Comparison of ENCODE assay signal across 12 cellular contexts in the genomic region with DNA sequence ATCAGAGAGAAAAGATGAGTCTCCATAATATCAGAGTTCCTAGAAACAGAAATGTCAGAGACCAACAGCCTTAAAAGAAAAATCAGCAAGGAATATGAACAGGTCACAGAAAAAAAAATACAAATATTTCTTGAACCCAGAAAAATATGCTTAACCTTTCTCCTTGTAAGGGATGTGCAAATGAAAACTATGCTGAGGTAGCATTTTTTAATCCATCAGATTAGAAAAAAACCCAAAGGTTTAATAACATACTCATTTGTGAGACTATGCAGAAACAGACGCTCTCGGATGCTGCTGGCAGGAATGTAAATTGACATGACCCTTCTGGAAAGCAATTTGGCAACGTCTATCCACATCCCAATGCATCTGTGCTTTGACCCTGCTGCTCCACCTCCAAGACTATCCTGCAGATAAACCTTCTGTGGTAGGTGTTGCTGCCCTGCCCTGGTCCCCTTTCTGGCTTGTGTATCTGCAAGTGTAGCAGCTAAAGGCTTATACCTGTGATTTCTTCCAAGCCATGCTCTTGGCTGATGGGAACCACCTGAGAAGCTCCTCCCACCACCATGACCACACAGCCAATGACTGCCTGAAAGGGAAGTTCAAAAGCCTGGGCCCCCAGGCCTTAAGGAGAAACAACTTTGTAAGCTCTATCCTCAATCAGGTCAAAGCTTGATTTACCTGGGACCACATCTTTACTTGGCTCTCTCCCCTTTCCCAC. TPM values are rescaled to one million over a fixed set of nuclear protein-coding genes. Genes with fewer than 3 reads are reported as not detected.
DNase-seq lines count a peak whose midpoint lies in the region; ATAC-seq and TF ChIP-seq lines count a peak whose summit lies in the region.
"Had no signal": no experiment of that assay in that cellular context is flagged by ENCODE, and none has a peak within 500 bp of the region (broad histone marks: within the 10 kb centered on the region; RNA-seq: fewer than 3 reads in every experiment).

No MANE protein-coding gene starts in this region.

- peak; percentile 38 for DNase-seq in DMS53 (lab: John Stamatoyannopoulos, UW)
- DNase-seq in DMS53 treated with DMSO at 0.1 percent for 48 hours (lab: John Stamatoyannopoulos, UW; ENCODE audit: unreplicated experiment), result no peak
- DNase-seq in iPS DF 19.7 (ENCODE audit: low read depth, low spot score), result peak; percentile 25
- DNase-seq in thyroid gland, result peak; percentile 68 to 70
- no peak for DNase-seq in glomerular visceral epithelial cell (ENCODE audit: extremely low spot score)
- no peak for DNase-seq in activated CD8-positive, alpha-beta T cell treated with anti-CD3 and anti-CD28 coated beads for 36 hours
- DNase-seq: activated CD8-positive, alpha-beta memory T cell treated with anti-CD3 and anti-CD28 coated beads, Interleukin-2, amount 10 ng/mL, durations not matched to agents 7 days and 5 days; NCI-H1048; NK-92 treated with Interleukin-12 subunit alpha and Interleukin-12 subunit beta, amount 100 ng/mL, for 24 hours; stimulated activated CD4-positive, alpha-beta T cell treated with anti-CD3 and anti-CD28 coated beads, Interleukin-15, amount 100 ng/mL, for 24 hours had no signal

- H3K9me3 Mint-ChIP-seq in activated T-helper 17 cell treated with anti-CD3 and anti-CD28 coated beads, Interleukin-2, amount 50 U/mL, for 72 hours, result no peaks in the 10 kb centered on the region
- no peaks in the 10 kb centered on the region for H3K9me3 Mint-ChIP-seq in activated CD8-positive, alpha-beta T cell treated with anti-CD3 and anti-CD28 coated beads for 36 hours

- no peaks in the 10 kb centered on the region for H3K36me3 Mint-ChIP-seq in activated T-helper 17 cell treated with anti-CD3 and anti-CD28 coated beads, Interleukin-2, amount 50 U/mL, for 72 hours (ENCODE audit: low read depth)
- no peaks in the 10 kb centered on the region for H3K36me3 Mint-ChIP-seq in activated CD8-positive, alpha-beta T cell treated with anti-CD3 and anti-CD28 coated beads for 36 hours (ENCODE audit: low read depth)
- H3K36me3 Mint-ChIP-seq: activated CD8-positive, alpha-beta memory T cell treated with anti-CD3 and anti-CD28 coated beads, Interleukin-2, amount 10 ng/mL, durations not matched to agents 7 days and 5 days had no signal

- no peaks in the 10 kb centered on the region for H3K36me3 ChIP-seq in thyroid gland

- H3K4me3 ChIP-seq in thyroid gland (replicated peaks in 1 of 3), result no peak overlapping the region

- no peaks in the 10 kb centered on the region for H3K4me1 Mint-ChIP-seq in activated T-helper 17 cell treated with anti-CD3 and anti-CD28 coated beads, Interleukin-2, amount 50 U/mL, for 72 hours
- no peaks in the 10 kb centered on the region for H3K4me1 Mint-ChIP-seq in activated CD8-positive, alpha-beta T cell treated with anti-CD3 and anti-CD28 coated beads for 36 hours (ENCODE audit: low read depth)
- H3K4me1 Mint-ChIP-seq: activated CD8-positive, alpha-beta memory T cell treated with anti-CD3 and anti-CD28 coated beads, Interleukin-2, amount 10 ng/mL, durations not matched to agents 7 days and 5 days had no signal

- peak; percentile 16 for ATAC-seq in activated T-helper 17 cell treated with anti-CD3 and anti-CD28 coated beads, Interleukin-2, amount 50 U/mL, for 72 hours (replicated peaks)
- no peak for ATAC-seq in GM19035 (IDR thresholded peaks at IDR 0.05; ENCODE audit: unreplicated experiment)
- ATAC-seq in activated CD8-positive, alpha-beta T cell treated with anti-CD3 and anti-CD28 coated beads for 36 hours, result no peak
- ATAC-seq: activated CD8-positive, alpha-beta memory T cell treated with anti-CD3 and anti-CD28 coated beads, Interleukin-2, amount 10 ng/mL, durations not matched to agents 7 days and 5 days had no signal

- H3K27ac Mint-ChIP-seq in activated T-helper 17 cell treated with anti-CD3 and anti-CD28 coated beads, Interleukin-2, amount 50 U/mL, for 72 hours, result no peak overlapping the region
- H3K27ac Mint-ChIP-seq in activated CD8-positive, alpha-beta T cell treated with anti-CD3 and anti-CD28 coated beads for 36 hours, result no peak overlapping the region
- H3K27ac Mint-ChIP-seq: activated CD8-positive, alpha-beta memory T cell treated with anti-CD3 and anti-CD28 coated beads, Interleukin-2, amount 10 ng/mL, durations not matched to agents 7 days and 5 days had no signal

- intact Hi-C loops in thyroid gland (cut with DNase I), result no loop called here
- intact Hi-C loops in activated CD8-positive, alpha-beta T cell treated with anti-CD3 and anti-CD28 coated beads for 36 hours (cut with micrococcal nuclease), result no loop called here

- H3K4me3 Mint-ChIP-seq in activated T-helper 17 cell treated with anti-CD3 and anti-CD28 coated beads, Interleukin-2, amount 50 U/mL, for 72 hours, result no peak overlapping the region
- no peak overlapping the region for H3K4me3 Mint-ChIP-seq in activated CD8-positive, alpha-beta T cell treated with anti-CD3 and anti-CD28 coated beads for 36 hours
- H3K4me3 Mint-ChIP-seq: activated CD8-positive, alpha-beta memory T cell treated with anti-CD3 and anti-CD28 coated beads, Interleukin-2, amount 10 ng/mL, durations not matched to agents 7 days and 5 days had no signal

- TF ChIP-seq POLR2A in thyroid gland (IDR thresholded peaks at IDR 0.05), result peak in 1 of 2 donors; percentile 33

- 48 to 52% methylated on average over 3 of the region's 3 CpGs for WGBS in thyroid gland, 2 donors

- POLR2A ChIA-PET in activated CD8-positive, alpha-beta T cell treated with anti-CD3 and anti-CD28 coated beads for 36 hours (lab: Charles Lee), result interaction anchor here (0.6 to 0.8 kb wide), 2 partner anchors 133 to 400 kb away, joined by 3 read pairs; no protein-coding TSS in a partner anchor

- no peaks in the 10 kb centered on the region for H3K27me3 ChIP-seq in thyroid gland

- H3K9me3 ChIP-seq in thyroid gland, result no peaks in the 10 kb centered on the region

- H3K4me1 ChIP-seq in thyroid gland, result peaks cover 62 to 70% of the 10 kb centered on the region in 2 donors

- CTCF ChIA-PET in activated CD8-positive, alpha-beta T cell treated with anti-CD3 and anti-CD28 coated beads for 36 hours (lab: Charles Lee), result interaction anchor here (1.1 kb wide), 1 partner anchor 83 kb away, joined by 3 read pairs; no protein-coding TSS in a partner anchor

- H3K27ac ChIP-seq in thyroid gland, result peak overlapping the region; percentile 54 to 88 (median 69)

- H3K27me3 Mint-ChIP-seq in activated T-helper 17 cell treated with anti-CD3 and anti-CD28 coated beads, Interleukin-2, amount 50 U/mL, for 72 hours, result peaks cover 4% of the 10 kb centered on the region
- H3K27me3 Mint-ChIP-seq in activated CD8-positive, alpha-beta T cell treated with anti-CD3 and anti-CD28 coated beads for 36 hours, result peaks cover 2% of the 10 kb centered on the region

- peak in 1 of 6 experiments; percentile 7 for TF ChIP-seq CTCF in thyroid gland (IDR thresholded peaks at IDR 0.05)
- TF ChIP-seq CTCF in activated CD8-positive, alpha-beta T cell treated with anti-CD3 and anti-CD28 coated beads for 36 hours (IDR thresholded peaks at IDR 0.05), result no peak

RNA-seq across cellular contexts. Expression of a gene that starts 49.4 kb away (rescaled TPM):
- total RNA-seq in activated T-helper 17 cell treated with anti-CD3 and anti-CD28 coated beads, Interleukin-2, amount 50 U/mL, for 72 hours, result under 1 TPM in 1 of 2 donors, not detected in 1; 0.03 TPM
- 100 to 1,000 TPM in 3 of 4 donors, 10 to 100 TPM in 1; 81.3 to 240 (median 189) TPM for total RNA-seq in thyroid gland
- total RNA-seq in activated CD8-positive, alpha-beta T cell treated with anti-CD3 and anti-CD28 coated beads for 36 hours, result under 1 TPM; 0.04 to 0.05 TPM

Comparison
In these comparisons a context has a peak if more than half of its experiments do, and no peak if none do; other contexts are left out.
1. DNase-seq: peak in DMS53 (single experiment), iPS DF 19.7 (single experiment) and thyroid gland (2 of 2); none in DMS53 treated with DMSO at 0.1 percent for 48 hours (single experiment), glomerular visceral epithelial cell (single experiment) and activated CD8-positive, alpha-beta T cell treated with anti-CD3 and anti-CD28 coated beads for 36 hours (single experiment).
2. RNA of a gene that starts 49.4 kb away (total RNA-seq): 81.3 to 240 TPM in thyroid gland; 0.04 to 0.05 TPM in activated CD8-positive, alpha-beta T cell treated with anti-CD3 and anti-CD28 coated beads for 36 hours and 0.03 TPM in activated T-helper 17 cell treated with anti-CD3 and anti-CD28 coated beads, Interleukin-2, amount 50 U/mL, for 72 hours; every median in the first group is over 10 times any median in the second.